ENCODE assay signal across 3 cellular contexts in genomic region chr20:46724343-46724959, GRCh38.
TF ChIP-seq lines count a peak whose summit lies in the region.

No MANE protein-coding gene starts in this region.

TF ChIP-seq in HEK293, 187 proteins besides CTCF, POLR2A, EP300 and RAD21:
- TF ChIP-seq ZBTB17 (tag by site-specific recombination; IDR thresholded peaks at IDR 0.05) (peak; percentile 97), ZNF48 (tag by site-specific recombination; IDR thresholded peaks at IDR 0.05) (no peak), ZNF366 (tag by site-specific recombination; conservative IDR thresholded peaks at IDR 0.05) (peak; percentile 97), ZNF391 (tag by site-specific recombination; IDR thresholded peaks at IDR 0.05; ENCODE audit: borderline replicate concordance, low read depth) (no peak), ZNF626 (tag by site-specific recombination; IDR thresholded peaks at IDR 0.05) (no peak), ZNF785 (tag by site-specific recombination; IDR thresholded peaks at IDR 0.05) (no peak), ZNF155 (tag by site-specific recombination; IDR thresholded peaks at IDR 0.05) (no peak)

TF ChIP-seq in HEK293T, 16 proteins besides CTCF, POLR2A, EP300 and RAD21:
- TF ChIP-seq PKNOX1 (IDR thresholded peaks at IDR 0.05) (no peak), TARDBP (IDR thresholded peaks at IDR 0.05) (0 out of 2 replicates have a peak, but pooled peaks have one; percentile 24)

TF ChIP-seq in IMR-90, 13 proteins besides CTCF, POLR2A, EP300 and RAD21:
- TF ChIP-seq USF2 (IDR thresholded peaks at IDR 0.05; ENCODE audit: low read depth, low read length): no peak
- TF ChIP-seq RCOR1 (IDR thresholded peaks at IDR 0.05; ENCODE audit: insufficient replicate concordance, low read length): no peak
- TF ChIP-seq FOS (IDR thresholded peaks at IDR 0.05; ENCODE audit: low read depth, low read length): no peak
- TF ChIP-seq NFE2L2 (IDR thresholded peaks at IDR 0.05; ENCODE audit: low read depth, low read length): no peak
- no peak for TF ChIP-seq SMC3 (IDR thresholded peaks at IDR 0.05; ENCODE audit: low read depth, low read length)
TF ChIP-seq in IMR-90: peak in this region for 0.
